38 cellular contexts compared by ENCODE assay signal in genomic region chr12:15240898-15241297, GRCh38. TPM values are rescaled to one million over a fixed set of nuclear protein-coding genes. Genes with fewer than 3 reads are reported as not detected.
"Had no signal": no experiment of that assay in that cellular context is flagged by ENCODE, and none has a peak within 500 bp of the region (broad histone marks: within the 10 kb centered on the region; RNA-seq: fewer than 3 reads in every experiment).

No MANE protein-coding gene starts in this region.

- H3K27ac ChIP-seq: adrenal gland, body of pancreas, breast epithelium, cardiac muscle cell, colonic mucosa, esophagus muscularis mucosa, foreskin keratinocyte, gastrocnemius medialis, heart left ventricle, WERI-Rb-1 had no signal

- H3K36me3 ChIP-seq: adrenal gland, breast epithelium, cardiac muscle cell, colonic mucosa, esophagus muscularis mucosa, gastrocnemius medialis, heart left ventricle, WERI-Rb-1 had no signal

- H3K4me1 ChIP-seq: adrenal gland, body of pancreas, breast epithelium, colonic mucosa, esophagus muscularis mucosa, foreskin keratinocyte, heart left ventricle had no signal

- DNase-seq: activated B cell treated with CpG ODN at 0.5 μM for 24 hours; activated CD4-positive, alpha-beta memory T cell treated with anti-CD3 and anti-CD28 coated beads for 36 hours; activated CD4-positive, alpha-beta T cell treated with anti-CD3 and anti-CD28 coated beads for 48 hours; activated CD8-positive, alpha-beta memory T cell treated with anti-CD3 and anti-CD28 coated beads, Interleukin-2, amount 10 ng/mL, durations not matched to agents 7 days and 5 days; activated CD8-positive, alpha-beta memory T cell treated with anti-CD3 and anti-CD28 coated beads, Interleukin-2, amount 50 U/mL, for 4 hours; activated CD8-positive, alpha-beta T cell treated with anti-CD3 and anti-CD28 coated beads, Interleukin-2, amount 10 ng/mL, durations not matched to agents 7 days and 5 days; activated effector memory CD4-positive, alpha-beta T cell treated with anti-CD3 and anti-CD28 coated beads, Interleukin-2, amount 50 U/mL, for 16 hours; activated naive CD4-positive, alpha-beta T cell treated with anti-CD3 and anti-CD28 coated beads for 36 hours; activated naive CD8-positive, alpha-beta T cell treated with anti-CD3 and anti-CD28 coated beads for 36 hours; activated naive CD8-positive, alpha-beta T cell treated with anti-CD3 and anti-CD28 coated beads, Interleukin-2, amount 50 U/mL, for 24 hours; activated T-cell treated with anti-CD3 and anti-CD28 coated beads, Interleukin-2, amount 50 U/mL, for 1 hour; activated T-cell treated with anti-CD3 and anti-CD28 coated beads, Interleukin-2, amount 50 U/mL, for 48 hours; adrenal gland; amygdala; aorta; body of pancreas; central memory CD4-positive, alpha-beta T cell; cerebellar nuclear complex; colonic mucosa; effector CD8-positive, alpha-beta T cell; endodermal cell; erythroblast; foreskin keratinocyte; gastrocnemius medialis; glutamatergic neuron; heart left ventricle; T-helper 1 cell; T-helper 17 cell; T1000; WERI-Rb-1 had no signal

- ATAC-seq: activated CD4-positive, CD25-positive, alpha-beta regulatory T cell treated with anti-CD3 and anti-CD28 coated beads, Interleukin-2, amount 50 U/mL, for 24 hours; activated CD8-positive, alpha-beta memory T cell treated with anti-CD3 and anti-CD28 coated beads, Interleukin-2, amount 10 ng/mL, durations not matched to agents 7 days and 5 days; activated CD8-positive, alpha-beta T cell treated with anti-CD3 and anti-CD28 coated beads, Interleukin-2, amount 10 ng/mL, durations not matched to agents 7 days and 5 days; activated naive CD8-positive, alpha-beta T cell treated with anti-CD3 and anti-CD28 coated beads, Interleukin-2, amount 50 U/mL, for 24 hours; body of pancreas; foreskin keratinocyte; gastrocnemius medialis; heart left ventricle; T-helper 17 cell had no signal

- H3K4me3 ChIP-seq: adrenal gland, body of pancreas, breast epithelium, cardiac muscle cell, colonic mucosa, esophagus muscularis mucosa, gastrocnemius medialis, heart left ventricle had no signal

- H3K27me3 ChIP-seq: body of pancreas, breast epithelium, cardiac muscle cell, colonic mucosa, esophagus muscularis mucosa, gastrocnemius medialis had no signal

- H3K9me3 ChIP-seq: adrenal gland, body of pancreas, breast epithelium, colonic mucosa, esophagus muscularis mucosa, gastrocnemius medialis, heart left ventricle had no signal

RNA-seq across cellular contexts. Expression of gene RERG, which starts 19.7 kb away (rescaled TPM):
- total RNA-seq: activated B cell treated with CpG ODN at 0.5 μM for 24 hours; activated CD4-positive, alpha-beta memory T cell treated with anti-CD3 and anti-CD28 coated beads for 36 hours; activated CD8-positive, alpha-beta memory T cell treated with anti-CD3 and anti-CD28 coated beads for 36 hours; activated CD8-positive, alpha-beta memory T cell treated with anti-CD3 and anti-CD28 coated beads, Interleukin-2, amount 10 ng/mL, durations not matched to agents 7 days and 5 days; activated CD8-positive, alpha-beta T cell treated with anti-CD3 and anti-CD28 coated beads, Interleukin-2, amount 10 ng/mL, durations not matched to agents 7 days and 5 days; activated naive CD4-positive, alpha-beta T cell treated with anti-CD3 and anti-CD28 coated beads for 36 hours; activated naive CD8-positive, alpha-beta T cell treated with anti-CD3 and anti-CD28 coated beads for 36 hours; activated T-helper 1 cell treated with anti-CD3 and anti-CD28 coated beads, Interleukin-12 subunit alpha, Interleukin-12 subunit beta, Interleukin-2, Interleukin-4 antibody, amounts not matched to agents 30 ng/mL and 10 ng/mL and 1 ng/mL, durations not matched to agents 14 hours and 24 hours and 36 hours; activated T-helper 2 cell treated with anti-CD3 and anti-CD28 coated beads, Interferon-gamma antibody, Interleukin-2, Interleukin-4, amounts not matched to agents 10 μg/mL and 5 μg/mL and 100 μg/mL, durations not matched to agents 14 hours and 24 hours and 36 hours; dermis microvascular lymphatic vessel endothelial cell; foreskin keratinocyte; T-helper 17 cell had no signal
- polyA plus RNA-seq: foreskin keratinocyte had no signal
